Comparison of ENCODE assay signal across 37 cellular contexts in the genomic region with DNA sequence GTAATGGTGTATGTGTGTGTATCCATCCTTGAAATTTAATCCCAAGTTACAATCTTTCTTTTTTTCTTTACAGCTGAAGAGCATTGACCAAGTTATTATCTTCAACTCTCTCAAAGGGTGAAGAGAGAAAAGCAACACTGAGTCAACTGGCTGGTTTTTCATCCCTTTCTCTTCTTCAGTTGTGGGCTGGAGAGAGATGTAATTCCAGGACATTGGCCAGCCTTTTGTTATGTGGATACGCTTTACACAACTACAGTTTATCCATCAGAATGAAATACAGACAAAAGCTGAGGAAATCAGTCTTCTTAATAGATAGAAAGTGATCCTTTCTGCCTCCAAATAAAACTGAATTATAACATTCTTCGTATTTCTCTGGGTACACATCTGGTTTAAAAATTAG.
"Had no signal": no experiment of that assay in that cellular context is flagged by ENCODE, and none has a peak within 500 bp of the region (broad histone marks: within the 10 kb centered on the region; RNA-seq: fewer than 3 reads in every experiment).

No MANE protein-coding gene starts in this region.

- H3K36me3 ChIP-seq: ascending aorta, cardiac muscle cell had no signal

- H3K9me3 Mint-ChIP-seq: activated CD4-positive, alpha-beta memory T cell treated with anti-CD3 and anti-CD28 coated beads, Interleukin-2, amount 10 ng/mL, durations not matched to agents 7 days and 5 days; activated naive CD4-positive, alpha-beta T cell treated with anti-CD3 and anti-CD28 coated beads, Interleukin-2, amount 50 U/mL, for 24 hours; activated T-cell treated with anti-CD3 and anti-CD28 coated beads, Interleukin-2, amount 50 U/mL, for 24 hours had no signal

- H3K4me1 ChIP-seq: ascending aorta had no signal

- H3K4me3 ChIP-seq: ascending aorta, cardiac muscle cell had no signal

- H3K36me3 Mint-ChIP-seq: activated CD8-positive, alpha-beta memory T cell treated with anti-CD3 and anti-CD28 coated beads, Interleukin-2, amount 10 ng/mL, durations not matched to agents 7 days and 5 days; activated naive CD4-positive, alpha-beta T cell treated with anti-CD3 and anti-CD28 coated beads, Interleukin-2, amount 10 ng/mL, durations not matched to agents 7 days and 5 days; activated naive CD4-positive, alpha-beta T cell treated with anti-CD3 and anti-CD28 coated beads, Interleukin-2, amount 50 U/mL, for 24 hours; activated naive CD8-positive, alpha-beta T cell; activated naive CD8-positive, alpha-beta T cell treated with anti-CD3 and anti-CD28 coated beads, Interleukin-2, amount 10 ng/mL, durations not matched to agents 7 days and 5 days; brain had no signal

- H3K27me3 ChIP-seq: ascending aorta, cardiac muscle cell had no signal

- H3K4me3 Mint-ChIP-seq: activated CD4-positive, alpha-beta memory T cell treated with anti-CD3 and anti-CD28 coated beads, Interleukin-2, amount 10 ng/mL, durations not matched to agents 7 days and 5 days; activated CD4-positive, alpha-beta T cell treated with anti-CD3 and anti-CD28 coated beads for 36 hours; activated CD4-positive, alpha-beta T cell treated with anti-CD3 and anti-CD28 coated beads, Interleukin-2, amount 10 ng/mL, durations not matched to agents 7 days and 5 days; activated CD8-positive, alpha-beta memory T cell treated with anti-CD3 and anti-CD28 coated beads, Interleukin-2, amount 10 ng/mL, durations not matched to agents 7 days and 5 days; activated CD8-positive, alpha-beta T cell treated with anti-CD3 and anti-CD28 coated beads, Interleukin-2, amount 10 ng/mL, durations not matched to agents 7 days and 5 days; activated naive CD4-positive, alpha-beta T cell treated with anti-CD3 and anti-CD28 coated beads, Interleukin-2, amount 10 ng/mL, durations not matched to agents 7 days and 5 days; activated naive CD4-positive, alpha-beta T cell treated with anti-CD3 and anti-CD28 coated beads, Interleukin-2, amount 50 U/mL, for 24 hours; activated naive CD8-positive, alpha-beta T cell; activated naive CD8-positive, alpha-beta T cell treated with anti-CD3 and anti-CD28 coated beads, Interleukin-2, amount 10 ng/mL, durations not matched to agents 7 days and 5 days; activated naive CD8-positive, alpha-beta T cell treated with anti-CD3 and anti-CD28 coated beads, Interleukin-2, amount 50 U/mL, for 24 hours; activated T-cell treated with anti-CD3 and anti-CD28 coated beads, Interleukin-2, amount 50 U/mL, for 24 hours; brain; central memory CD8-positive, alpha-beta T cell; T-helper 1 cell treated with Interleukin-12 subunit alpha and Interleukin-12 subunit beta and Interleukin-4 antibody, amounts not matched to agents 30 μg/mL and 1 μg/mL, for 36 hours; T-helper 2 cell treated with Interferon-gamma antibody and Interleukin-4, amounts not matched to agents 5 μg/mL and 100 μg/mL, for 36 hours had no signal

- DNase-seq: activated CD4-positive, alpha-beta memory T cell treated with anti-CD3 and anti-CD28 coated beads, Interleukin-2, amount 10 ng/mL, durations not matched to agents 7 days and 5 days; activated CD4-positive, alpha-beta T cell treated with anti-CD3 and anti-CD28 coated beads for 1 hour; activated CD4-positive, alpha-beta T cell treated with anti-CD3 and anti-CD28 coated beads for 36 hours; activated CD4-positive, alpha-beta T cell treated with anti-CD3 and anti-CD28 coated beads for 48 hours; activated CD4-positive, alpha-beta T cell treated with anti-CD3 and anti-CD28 coated beads, Interleukin-2, amount 10 ng/mL, durations not matched to agents 7 days and 5 days; activated CD4-positive, alpha-beta T cell treated with anti-CD3 and anti-CD28 coated beads, Interleukin-2, amount 50 U/mL, for 48 hours; activated CD4-positive, CD25-positive, alpha-beta regulatory T cell; activated CD8-positive, alpha-beta memory T cell treated with anti-CD3 and anti-CD28 coated beads for 24 hours; activated CD8-positive, alpha-beta memory T cell treated with anti-CD3 and anti-CD28 coated beads, Interleukin-2, amount 10 ng/mL, durations not matched to agents 7 days and 5 days; activated CD8-positive, alpha-beta memory T cell treated with anti-CD3 and anti-CD28 coated beads, Interleukin-2, amount 50 U/mL, for 48 hours; activated CD8-positive, alpha-beta T cell treated with anti-CD3 and anti-CD28 coated beads, Interleukin-2, amount 10 ng/mL, durations not matched to agents 7 days and 5 days; activated effector memory CD4-positive, alpha-beta T cell treated with Interleukin-2 at 50 U/mL for 16 hours; activated gamma-delta T cell; activated naive CD4-positive, alpha-beta T cell treated with anti-CD3 and anti-CD28 coated beads, Interleukin-2, amount 10 ng/mL, durations not matched to agents 7 days and 5 days; activated naive CD4-positive, alpha-beta T cell treated with Interleukin-2 at 50 U/mL for 16 hours; activated naive CD8-positive, alpha-beta T cell treated with anti-CD3 and anti-CD28 coated beads, Interleukin-2, amount 10 ng/mL, durations not matched to agents 7 days and 5 days; activated naive CD8-positive, alpha-beta T cell treated with anti-CD3 and anti-CD28 coated beads, Interleukin-2, amount 50 U/mL, for 24 hours; activated T-cell treated with anti-CD3 and anti-CD28 coated beads, Interleukin-2, amount 50 U/mL, for 24 hours; activated T-cell treated with anti-CD3 and anti-CD28 coated beads, Interleukin-2, amount 50 U/mL, for 48 hours; amygdala; anterior cingulate cortex; caudate nucleus; cerebellar nuclear complex; T-helper 1 cell; T-helper 2 cell; T-helper 9 cell had no signal

- ATAC-seq: activated CD4-positive, alpha-beta T cell treated with anti-CD3 and anti-CD28 coated beads for 36 hours; activated CD4-positive, CD25-positive, alpha-beta regulatory T cell treated with anti-CD3 and anti-CD28 coated beads, Interleukin-2, amount 50 U/mL, for 24 hours; activated CD8-positive, alpha-beta memory T cell treated with anti-CD3 and anti-CD28 coated beads, Interleukin-2, amount 10 ng/mL, durations not matched to agents 7 days and 5 days; activated CD8-positive, alpha-beta T cell treated with anti-CD3 and anti-CD28 coated beads, Interleukin-2, amount 10 ng/mL, durations not matched to agents 7 days and 5 days; activated naive CD8-positive, alpha-beta T cell treated with anti-CD3 and anti-CD28 coated beads, Interleukin-2, amount 50 U/mL, for 24 hours had no signal

- H3K27ac ChIP-seq: ascending aorta, cardiac muscle cell, VCaP had no signal

- H3K27me3 Mint-ChIP-seq: activated CD4-positive, alpha-beta memory T cell treated with anti-CD3 and anti-CD28 coated beads, Interleukin-2, amount 10 ng/mL, durations not matched to agents 7 days and 5 days; activated CD4-positive, alpha-beta T cell treated with anti-CD3 and anti-CD28 coated beads for 36 hours; activated CD4-positive, alpha-beta T cell treated with anti-CD3 and anti-CD28 coated beads, Interleukin-2, amount 10 ng/mL, durations not matched to agents 7 days and 5 days; activated CD8-positive, alpha-beta memory T cell treated with anti-CD3 and anti-CD28 coated beads, Interleukin-2, amount 10 ng/mL, durations not matched to agents 7 days and 5 days; activated naive CD4-positive, alpha-beta T cell treated with anti-CD3 and anti-CD28 coated beads, Interleukin-2, amount 10 ng/mL, durations not matched to agents 7 days and 5 days; activated naive CD4-positive, alpha-beta T cell treated with anti-CD3 and anti-CD28 coated beads, Interleukin-2, amount 50 U/mL, for 24 hours; activated naive CD8-positive, alpha-beta T cell; activated naive CD8-positive, alpha-beta T cell treated with anti-CD3 and anti-CD28 coated beads, Interleukin-2, amount 10 ng/mL, durations not matched to agents 7 days and 5 days; activated naive CD8-positive, alpha-beta T cell treated with anti-CD3 and anti-CD28 coated beads, Interleukin-2, amount 50 U/mL, for 24 hours; activated T-cell treated with anti-CD3 and anti-CD28 coated beads, Interleukin-2, amount 50 U/mL, for 24 hours; brain; central memory CD8-positive, alpha-beta T cell had no signal

- H3K27ac Mint-ChIP-seq: activated CD4-positive, alpha-beta memory T cell treated with anti-CD3 and anti-CD28 coated beads, Interleukin-2, amount 10 ng/mL, durations not matched to agents 7 days and 5 days; activated CD4-positive, alpha-beta T cell treated with anti-CD3 and anti-CD28 coated beads for 36 hours; activated CD4-positive, alpha-beta T cell treated with anti-CD3 and anti-CD28 coated beads, Interleukin-2, amount 10 ng/mL, durations not matched to agents 7 days and 5 days; activated CD8-positive, alpha-beta memory T cell treated with anti-CD3 and anti-CD28 coated beads, Interleukin-2, amount 10 ng/mL, durations not matched to agents 7 days and 5 days; activated CD8-positive, alpha-beta T cell treated with anti-CD3 and anti-CD28 coated beads, Interleukin-2, amount 10 ng/mL, durations not matched to agents 7 days and 5 days; activated naive CD4-positive, alpha-beta T cell treated with anti-CD3 and anti-CD28 coated beads, Interleukin-2, amount 10 ng/mL, durations not matched to agents 7 days and 5 days; activated naive CD4-positive, alpha-beta T cell treated with anti-CD3 and anti-CD28 coated beads, Interleukin-2, amount 50 U/mL, for 24 hours; activated naive CD8-positive, alpha-beta T cell; activated naive CD8-positive, alpha-beta T cell treated with anti-CD3 and anti-CD28 coated beads, Interleukin-2, amount 10 ng/mL, durations not matched to agents 7 days and 5 days; activated naive CD8-positive, alpha-beta T cell treated with anti-CD3 and anti-CD28 coated beads, Interleukin-2, amount 50 U/mL, for 24 hours; activated T-cell treated with anti-CD3 and anti-CD28 coated beads, Interleukin-2, amount 50 U/mL, for 24 hours; activated T-helper 2 cell treated with anti-CD3 and anti-CD28 coated beads, Interferon-gamma antibody, Interleukin-2, Interleukin-4, amounts not matched to agents 10 μg/mL and 5 μg/mL and 100 μg/mL, durations not matched to agents 14 hours and 24 hours and 36 hours; brain; T-helper 1 cell treated with Interleukin-12 subunit alpha and Interleukin-12 subunit beta and Interleukin-4 antibody, amounts not matched to agents 30 μg/mL and 1 μg/mL, for 36 hours; T-helper 2 cell treated with Interferon-gamma antibody and Interleukin-4, amounts not matched to agents 5 μg/mL and 100 μg/mL, for 36 hours had no signal

- H3K9me3 ChIP-seq: ascending aorta had no signal

- H3K4me1 Mint-ChIP-seq: activated CD4-positive, alpha-beta memory T cell treated with anti-CD3 and anti-CD28 coated beads, Interleukin-2, amount 10 ng/mL, durations not matched to agents 7 days and 5 days; activated CD4-positive, alpha-beta T cell treated with anti-CD3 and anti-CD28 coated beads for 36 hours; activated CD4-positive, alpha-beta T cell treated with anti-CD3 and anti-CD28 coated beads, Interleukin-2, amount 10 ng/mL, durations not matched to agents 7 days and 5 days; activated CD8-positive, alpha-beta memory T cell treated with anti-CD3 and anti-CD28 coated beads, Interleukin-2, amount 10 ng/mL, durations not matched to agents 7 days and 5 days; activated naive CD4-positive, alpha-beta T cell treated with anti-CD3 and anti-CD28 coated beads, Interleukin-2, amount 10 ng/mL, durations not matched to agents 7 days and 5 days; activated naive CD4-positive, alpha-beta T cell treated with anti-CD3 and anti-CD28 coated beads, Interleukin-2, amount 50 U/mL, for 24 hours; activated naive CD8-positive, alpha-beta T cell treated with anti-CD3 and anti-CD28 coated beads, Interleukin-2, amount 10 ng/mL, durations not matched to agents 7 days and 5 days; activated naive CD8-positive, alpha-beta T cell treated with anti-CD3 and anti-CD28 coated beads, Interleukin-2, amount 50 U/mL, for 24 hours; brain; central memory CD8-positive, alpha-beta T cell had no signal
